In genomic region chr13:98549728-98550317, GRCh38 we compare ENCODE assay signal across 10 cellular contexts. TPM values are rescaled to one million over a fixed set of nuclear protein-coding genes. Genes with fewer than 3 reads are reported as not detected.
DNase-seq lines count a peak whose midpoint lies in the region; ATAC-seq and TF ChIP-seq lines count a peak whose summit lies in the region.
"Had no signal": no experiment of that assay in that cellular context is flagged by ENCODE, and none has a peak within 500 bp of the region (broad histone marks: within the 10 kb centered on the region; RNA-seq: fewer than 3 reads in every experiment).

No MANE protein-coding gene starts in this region.

- no peak for DNase-seq in T-helper 2 cell treated with Interferon-gamma antibody and Interleukin-4, amounts not matched to agents 5 μg/mL and 100 μg/mL, for 36 hours (ENCODE audit: low spot score)
- no peak for DNase-seq in natural killer cell
- no peak for DNase-seq in hypothalamus (lab: John Stamatoyannopoulos, UW)
- no peak for DNase-seq in BE2C
- no peak for DNase-seq in AG08396 (ENCODE audit: low spot score)
- no peak for DNase-seq in ecto neural progenitor cell (ENCODE audit: low spot score)
- DNase-seq: hippocampal formation, NCI-H1436 had no signal

- H3K36me3 Mint-ChIP-seq in T-helper 2 cell treated with Interferon-gamma antibody and Interleukin-4, amounts not matched to agents 5 μg/mL and 100 μg/mL, for 36 hours (ENCODE audit: low read depth): peaks cover 31% of the 10 kb centered on the region
- no peaks in the 10 kb centered on the region for H3K36me3 Mint-ChIP-seq in natural killer cell

- H3K9me3 ChIP-seq in BE2C: no peaks in the 10 kb centered on the region

- H3K9me3 Mint-ChIP-seq in T-helper 2 cell treated with Interferon-gamma antibody and Interleukin-4, amounts not matched to agents 5 μg/mL and 100 μg/mL, for 36 hours: no peaks in the 10 kb centered on the region
- no peaks in the 10 kb centered on the region for H3K9me3 Mint-ChIP-seq in natural killer cell

- no peak overlapping the region for H3K4me3 ChIP-seq in BE2C (ENCODE audit: low read depth, low read length)

- H3K4me1 ChIP-seq in BE2C: peaks cover 4% of the 10 kb centered on the region

- peaks cover 45% of the 10 kb centered on the region for H3K4me1 Mint-ChIP-seq in T-helper 2 cell treated with Interferon-gamma antibody and Interleukin-4, amounts not matched to agents 5 μg/mL and 100 μg/mL, for 36 hours (ENCODE audit: low read depth)
- peaks cover 60 to 67% of the 10 kb centered on the region in 2 donors for H3K4me1 Mint-ChIP-seq in natural killer cell

- peak; percentile 70 for ATAC-seq in GM18907 (IDR thresholded peaks at IDR 0.05; ENCODE audit: unreplicated experiment)
- peak; percentile 60 for ATAC-seq in HG02642 (IDR thresholded peaks at IDR 0.05; ENCODE audit: poor library complexity, unreplicated experiment)
- no peak for ATAC-seq in natural killer cell

- peak overlapping the region; percentile 25 for H3K4me3 Mint-ChIP-seq in T-helper 2 cell treated with Interferon-gamma antibody and Interleukin-4, amounts not matched to agents 5 μg/mL and 100 μg/mL, for 36 hours
- no peak overlapping the region for H3K4me3 Mint-ChIP-seq in natural killer cell

- no peak for TF ChIP-seq CTCF in natural killer cell (IDR thresholded peaks at IDR 0.05)
- no peak for TF ChIP-seq CTCF in BE2C (IDR thresholded peaks at IDR 0.05; ENCODE audit: low read depth, low read length)

- H3K27me3 Mint-ChIP-seq in T-helper 2 cell treated with Interferon-gamma antibody and Interleukin-4, amounts not matched to agents 5 μg/mL and 100 μg/mL, for 36 hours (ENCODE audit: low read depth): no peaks in the 10 kb centered on the region
- no peaks in the 10 kb centered on the region for H3K27me3 Mint-ChIP-seq in natural killer cell (ENCODE audit: low read depth in 2 of 2)

- intact Hi-C loops in natural killer cell (cut with micrococcal nuclease): no loop called here

- H3K36me3 ChIP-seq in BE2C: 0 out of 2 replicates have a peak, but pooled peaks cover 5% of the 10 kb centered on the region

- no peaks in the 10 kb centered on the region for H3K27me3 ChIP-seq in BE2C

- peak overlapping the region; percentile 34 for H3K27ac Mint-ChIP-seq in T-helper 2 cell treated with Interferon-gamma antibody and Interleukin-4, amounts not matched to agents 5 μg/mL and 100 μg/mL, for 36 hours
- peak overlapping the region; percentile 3 to 59 for H3K27ac Mint-ChIP-seq in natural killer cell

RNA-seq across cellular contexts. Expression of gene STK24, which starts 27.1 kb away (rescaled TPM):
- 10 to 100 TPM; 64.5 to 78.4 (median 70.4) TPM for total RNA-seq in natural killer cell
- polyA plus RNA-seq in BE2C (2012; ENCODE audit: insufficient read depth, insufficient read length, low read depth): 60.2 TPM

Comparison
In these comparisons a context has a peak if more than half of its experiments do, and no peak if none do; other contexts are left out.
1. ATAC-seq: peak in GM18907 (single experiment) and HG02642 (single experiment); none in natural killer cell (0 of 3).